In the genomic region with DNA sequence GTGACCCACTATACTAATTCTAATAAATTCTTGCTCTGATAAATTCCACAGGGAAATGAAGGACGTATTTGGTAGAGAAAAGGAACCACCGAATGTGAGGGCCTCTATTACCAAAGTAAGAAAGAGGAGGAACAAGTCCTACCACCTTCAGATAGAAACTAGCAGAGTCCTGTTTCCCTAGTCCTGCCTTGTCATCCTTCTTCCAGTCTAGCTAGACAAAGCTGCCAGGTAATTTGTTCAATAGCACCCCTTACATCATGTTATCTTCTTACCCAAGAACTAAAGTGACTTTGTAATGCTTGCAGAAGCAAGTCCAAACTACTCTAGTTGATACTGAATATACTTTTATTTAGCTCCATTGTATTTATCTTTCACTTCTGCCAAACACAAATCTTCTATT, we compare ENCODE assay signal across 25 cellular contexts. TPM values are rescaled to one million over a fixed set of nuclear protein-coding genes. Genes with fewer than 3 reads are reported as not detected.
DNase-seq lines count a peak whose midpoint lies in the region; ATAC-seq and TF ChIP-seq lines count a peak whose summit lies in the region.
"Had no signal": no experiment of that assay in that cellular context is flagged by ENCODE, and none has a peak within 500 bp of the region (broad histone marks: within the 10 kb centered on the region; RNA-seq: fewer than 3 reads in every experiment).

No MANE protein-coding gene starts in this region.

- H3K79me2 ChIP-seq in HCT116 (ENCODE audit: insufficient read depth, low read length), result no peaks in the 10 kb centered on the region
- no peaks in the 10 kb centered on the region for H3K79me2 ChIP-seq in PC-9 (ENCODE audit: low read depth)

- in situ Hi-C loops in ACHN (cut with HindIII; ENCODE audit: low pct_ligation_motif_present, low pct_unique_long_range_greater_than_20kb, low sequenced_read_pairs), result no loop called here

- BruUV-seq in HCT116 (replicated peaks; lab: Mats Ljungman, UMichigan) (no TSS peak), PC-9 (replicated peaks; lab: Mats Ljungman, UMichigan) (no TSS peak)

- H3K27me3 ChIP-seq in HCT116 (ENCODE audit: insufficient read depth, low read length) (no peaks in the 10 kb centered on the region), PC-9 (ENCODE audit: insufficient read depth, low read depth) (no peaks in the 10 kb centered on the region), suprapubic skin (no peaks in the 10 kb centered on the region)
- H3K27me3 ChIP-seq: BLaER1 treated with 17β-estradiol and CSF1 and Interleukin-3, amounts not matched to agents 10 nM and 100 nM had no signal

- H3K4me2 ChIP-seq in HCT116 (ENCODE audit: low read length) (no peak overlapping the region), PC-9 (no peak overlapping the region)
- H3K4me2 ChIP-seq: KMS-11 had no signal

- no peak for TF ChIP-seq RAD21 in HCT116 (IDR thresholded peaks at IDR 0.05; ENCODE audit: low read depth)

- intact Hi-C loops in HCT116 (cut with micrococcal nuclease) (no loop called here), PC-9 (cut with micrococcal nuclease; ENCODE audit: unreplicated experiment) (no loop called here)

- ATAC-seq in HCT116 (no peak), esophagus mucosa (peak; percentile 100), GM21423 (IDR thresholded peaks at IDR 0.05; ENCODE audit: unreplicated experiment) (no peak)

- no peak overlapping the region for H3K9ac ChIP-seq in HCT116 (ENCODE audit: low read length)
- H3K9ac ChIP-seq: BLaER1 treated with 17β-estradiol and CSF1 and Interleukin-3, amounts not matched to agents 10 nM and 100 nM; KMS-11 had no signal

- 42% methylated on average over 2 of the region's 2 CpGs for WGBS in suprapubic skin

- no peak for TF ChIP-seq EP300 in suprapubic skin (IDR thresholded peaks at IDR 0.05)

- TF ChIP-seq POLR2A in HCT116 (IDR thresholded peaks at IDR 0.05; ENCODE audit: borderline replicate concordance, extremely low read depth, insufficient read depth, insufficient read length) (no peak), suprapubic skin (IDR thresholded peaks at IDR 0.05) (no peak)

- H3K36me3 ChIP-seq in HCT116 (ENCODE audit: control insufficient read depth in 1 of 2, insufficient read depth in 2 of 2, low read length in 2 of 2) (no peaks in the 10 kb centered on the region), PC-9 (ENCODE audit: low read depth) (no peaks in the 10 kb centered on the region), suprapubic skin (no peaks in the 10 kb centered on the region)
- H3K36me3 ChIP-seq: BLaER1 treated with 17β-estradiol and CSF1 and Interleukin-3, amounts not matched to agents 10 nM and 100 nM had no signal

- H4K20me1 ChIP-seq in HCT116 (ENCODE audit: insufficient read depth) (no peaks in the 10 kb centered on the region), PC-9 (ENCODE audit: insufficient read depth) (no peaks in the 10 kb centered on the region)
- H4K20me1 ChIP-seq: BLaER1 treated with 17β-estradiol and CSF1 and Interleukin-3, amounts not matched to agents 10 nM and 100 nM had no signal

- no peaks in the 10 kb centered on the region for H3K4me1 ChIP-seq in HCT116 (ENCODE audit: control insufficient read depth in 1 of 2, insufficient read depth in 2 of 2, low read length in 2 of 2)
- H3K4me1 ChIP-seq in PC-9 (replicated peaks; ENCODE audit: insufficient read depth), result no peaks in the 10 kb centered on the region
- peaks cover 8% of the 10 kb centered on the region for H3K4me1 ChIP-seq in suprapubic skin

- no peak for DNase-seq in HCT116 (ENCODE audit: low read depth, low spot score)
- DNase-seq in PC-9, result no peak
- DNase-seq in suprapubic skin (ENCODE audit: low spot score in 2 of 2), result no peak
- DNase-seq in NCI-H526 treated with DMSO at 0.1 percent for 48 hours (lab: John Stamatoyannopoulos, UW), result no peak
- no peak for DNase-seq in ACHN
- DNase-seq: AML-193; CD4-positive, alpha-beta T cell; DMS53; GOT3; MM.1S; NCI-H1417; NCI-H1694; NCI-H2029 treated with DMSO at 0.1 percent for 48 hours; NCI-H446 treated with DMSO at 0.1 percent for 48 hours; NCI-H526 had no signal

- H3F3A ChIP-seq in PC-9 (ENCODE audit: insufficient read depth, low read depth), result no peaks in the 10 kb centered on the region

- peak overlapping the region; percentile 48 for H2AFZ ChIP-seq in HCT116 (ENCODE audit: low read depth, low read length, poor library complexity, severe bottlenecking)
- peak overlapping the region; percentile 46 for H2AFZ ChIP-seq in PC-9

- TF ChIP-seq CTCF in HCT116 (IDR thresholded peaks at IDR 0.05 in 2 of 3, conservative IDR thresholded peaks at IDR 0.05 in 1 of 3; ENCODE audit: borderline replicate concordance in 1 of 3, insufficient read depth in 1 of 3, low read depth in 2 of 3, low read length in 2 of 3) (no peak), PC-9 (conservative IDR thresholded peaks at IDR 0.05) (no peak), suprapubic skin (IDR thresholded peaks at IDR 0.05) (no peak)

- RAD21 ChIA-PET in HCT116 (lab: Charles Lee; ENCODE audit: low non-redundant PET in 1 of 2, low total read pairs in 2 of 2, uncharacterized antibody in 2 of 2, unreplicated experiment in 2 of 2), result no interaction called here

- POLR2A ChIA-PET in HCT116 (lab: Charles Lee), result no interaction called here
- POLR2A ChIA-PET in PC-9 (lab: Charles Lee; ENCODE audit: unreplicated experiment), result no interaction called here

- CTCF ChIA-PET in HCT116 (lab: Charles Lee), result no interaction called here
- CTCF ChIA-PET in PC-9 (lab: Charles Lee), result interaction anchor here (0.7 kb wide), 1 partner anchor 14 kb away, joined by 3 read pairs; no protein-coding TSS in a partner anchor

- H3K9me2 ChIP-seq in HCT116 (ENCODE audit: insufficient read depth) (no peaks in the 10 kb centered on the region), PC-9 (ENCODE audit: insufficient read depth) (no peaks in the 10 kb centered on the region)

- H3K27ac ChIP-seq in HCT116 (ENCODE audit: low read depth, low read length) (no peak overlapping the region), PC-9 (no peak overlapping the region), suprapubic skin (peak overlapping the region; percentile 30)
- H3K27ac ChIP-seq: BLaER1 treated with 17β-estradiol and CSF1 and Interleukin-3, amounts not matched to agents 10 nM and 100 nM; HL-60; KMS-11 had no signal

- H3K9me3 ChIP-seq in HCT116 (ENCODE audit: control insufficient read depth in 1 of 2, insufficient read depth in 1 of 2, low read depth in 1 of 2, low read length in 2 of 2) (no peaks in the 10 kb centered on the region), PC-9 (ENCODE audit: insufficient read depth, low read depth) (no peaks in the 10 kb centered on the region), suprapubic skin (no peaks in the 10 kb centered on the region)

- H3K4me3 ChIP-seq in HCT116 (replicated peaks in 1 of 2; ENCODE audit: low read depth in 1 of 2, low read length in 2 of 2) (no peak overlapping the region), PC-9 (no peak overlapping the region), suprapubic skin (no peak overlapping the region)
- H3K4me3 ChIP-seq: BLaER1 treated with 17β-estradiol and CSF1 and Interleukin-3, amounts not matched to agents 10 nM and 100 nM had no signal

TF ChIP-seq in HCT116, 20 proteins besides CTCF, POLR2A, EP300 and RAD21 (continues in another document):
- TF ChIP-seq FOSL1 (IDR thresholded peaks at IDR 0.05; ENCODE audit: low read depth) (no peak), POLR2AphosphoS5 (IDR thresholded peaks at IDR 0.05; ENCODE audit: low read depth, low read length) (no peak), SRF (IDR thresholded peaks at IDR 0.05; ENCODE audit: low read depth) (no peak), CEBPB (IDR thresholded peaks at IDR 0.05; ENCODE audit: low read depth) (no peak), ELF1 (IDR thresholded peaks at IDR 0.05; ENCODE audit: borderline replicate concordance, low read depth) (no peak)
- TF ChIP-seq, protein P1, sequence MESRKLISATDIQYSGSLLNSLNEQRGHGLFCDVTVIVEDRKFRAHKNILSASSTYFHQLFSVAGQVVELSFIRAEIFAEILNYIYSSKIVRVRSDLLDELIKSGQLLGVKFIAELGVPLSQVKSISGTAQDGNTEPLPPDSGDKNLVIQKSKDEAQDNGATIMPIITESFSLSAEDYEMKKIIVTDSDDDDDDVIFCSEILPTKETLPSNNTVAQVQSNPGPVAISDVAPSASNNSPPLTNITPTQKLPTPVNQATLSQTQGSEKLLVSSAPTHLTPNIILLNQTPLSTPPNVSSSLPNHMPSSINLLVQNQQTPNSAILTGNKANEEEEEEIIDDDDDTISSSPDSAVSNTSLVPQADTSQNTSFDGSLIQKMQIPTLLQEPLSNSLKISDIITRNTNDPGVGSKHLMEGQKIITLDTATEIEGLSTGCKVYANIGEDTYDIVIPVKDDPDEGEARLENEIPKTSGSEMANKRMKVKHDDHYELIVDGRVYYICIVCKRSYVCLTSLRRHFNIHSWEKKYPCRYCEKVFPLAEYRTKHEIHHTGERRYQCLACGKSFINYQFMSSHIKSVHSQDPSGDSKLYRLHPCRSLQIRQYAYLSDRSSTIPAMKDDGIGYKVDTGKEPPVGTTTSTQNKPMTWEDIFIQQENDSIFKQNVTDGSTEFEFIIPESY (IDR thresholded peaks at IDR 0.05; ENCODE audit: extremely low read depth, insufficient replicate concordance, low read length), result no peak
- TF ChIP-seq, protein P2, sequence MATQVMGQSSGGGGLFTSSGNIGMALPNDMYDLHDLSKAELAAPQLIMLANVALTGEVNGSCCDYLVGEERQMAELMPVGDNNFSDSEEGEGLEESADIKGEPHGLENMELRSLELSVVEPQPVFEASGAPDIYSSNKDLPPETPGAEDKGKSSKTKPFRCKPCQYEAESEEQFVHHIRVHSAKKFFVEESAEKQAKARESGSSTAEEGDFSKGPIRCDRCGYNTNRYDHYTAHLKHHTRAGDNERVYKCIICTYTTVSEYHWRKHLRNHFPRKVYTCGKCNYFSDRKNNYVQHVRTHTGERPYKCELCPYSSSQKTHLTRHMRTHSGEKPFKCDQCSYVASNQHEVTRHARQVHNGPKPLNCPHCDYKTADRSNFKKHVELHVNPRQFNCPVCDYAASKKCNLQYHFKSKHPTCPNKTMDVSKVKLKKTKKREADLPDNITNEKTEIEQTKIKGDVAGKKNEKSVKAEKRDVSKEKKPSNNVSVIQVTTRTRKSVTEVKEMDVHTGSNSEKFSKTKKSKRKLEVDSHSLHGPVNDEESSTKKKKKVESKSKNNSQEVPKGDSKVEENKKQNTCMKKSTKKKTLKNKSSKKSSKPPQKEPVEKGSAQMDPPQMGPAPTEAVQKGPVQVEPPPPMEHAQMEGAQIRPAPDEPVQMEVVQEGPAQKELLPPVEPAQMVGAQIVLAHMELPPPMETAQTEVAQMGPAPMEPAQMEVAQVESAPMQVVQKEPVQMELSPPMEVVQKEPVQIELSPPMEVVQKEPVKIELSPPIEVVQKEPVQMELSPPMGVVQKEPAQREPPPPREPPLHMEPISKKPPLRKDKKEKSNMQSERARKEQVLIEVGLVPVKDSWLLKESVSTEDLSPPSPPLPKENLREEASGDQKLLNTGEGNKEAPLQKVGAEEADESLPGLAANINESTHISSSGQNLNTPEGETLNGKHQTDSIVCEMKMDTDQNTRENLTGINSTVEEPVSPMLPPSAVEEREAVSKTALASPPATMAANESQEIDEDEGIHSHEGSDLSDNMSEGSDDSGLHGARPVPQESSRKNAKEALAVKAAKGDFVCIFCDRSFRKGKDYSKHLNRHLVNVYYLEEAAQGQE (IDR thresholded peaks at IDR 0.05; ENCODE audit: low read depth), result no peak

RNA-seq across cellular contexts. Expression of a gene that starts 29.3 kb away (rescaled TPM):
- total RNA-seq in HCT116 (2021; ENCODE audit: unreplicated experiment), result 16.9 TPM
- polyA plus RNA-seq in HCT116 (2012), result 3.2 and 3.6 TPM in 2 replicates
- 10.1 and 15.6 TPM in 2 replicates for total RNA-seq in PC-9 (2021)
- 71.8 TPM for total RNA-seq in esophagus mucosa
- total RNA-seq in suprapubic skin, result 100 to 1,000 TPM; 100 to 153 (median 125) TPM
- total RNA-seq: CD4-positive, alpha-beta T cell; Daoy; G401; OCI-LY7; SK-MEL-5 had no signal
- polyA plus RNA-seq: IgD-negative memory B cell had no signal
